ENCODE assay signal across 8 cellular contexts in the genomic region with DNA sequence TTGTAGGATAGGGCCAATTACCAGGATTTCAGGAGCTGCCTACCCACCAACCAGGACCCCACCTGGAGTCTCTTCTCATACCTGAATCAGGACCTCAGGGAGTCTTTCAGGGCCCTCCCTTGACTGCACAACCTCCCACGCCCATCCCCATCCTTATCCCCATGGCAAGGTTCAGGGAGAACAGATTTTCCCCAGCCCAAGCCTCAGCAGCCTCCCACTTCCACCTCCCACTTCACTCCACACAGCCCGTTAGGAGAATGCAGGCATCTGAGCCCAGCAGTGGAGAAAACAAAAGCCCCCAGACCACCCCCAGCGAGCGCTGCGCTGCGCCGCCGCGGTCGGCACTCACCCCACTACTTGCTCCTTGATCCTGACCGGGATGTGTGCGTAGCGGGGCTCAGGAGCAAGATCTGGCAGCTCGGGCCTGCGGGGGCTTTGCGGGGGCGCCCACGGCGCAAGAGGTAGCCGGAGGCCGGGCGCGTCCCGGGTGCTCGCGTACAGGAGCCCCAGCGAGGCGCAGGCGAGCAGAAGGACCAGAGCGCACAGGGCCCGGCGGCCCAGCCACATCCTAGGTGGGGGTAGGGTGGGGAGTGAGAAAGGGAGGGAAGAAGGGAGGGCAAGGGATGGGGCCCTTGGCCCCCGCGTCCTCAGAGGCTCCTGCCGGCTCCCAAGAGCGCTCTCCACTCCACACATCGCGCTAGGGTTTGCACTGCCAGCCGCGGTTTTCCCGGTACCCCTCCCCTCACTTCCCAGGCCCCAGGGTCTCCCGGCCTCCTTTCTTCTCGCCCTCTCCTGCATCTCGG. TPM values are rescaled to one million over a fixed set of nuclear protein-coding genes. Genes with fewer than 3 reads are reported as not detected.
DNase-seq lines count a peak whose midpoint lies in the region; ATAC-seq, FAIRE-seq and TF ChIP-seq lines count a peak whose summit lies in the region.

No MANE protein-coding gene starts in this region.

- H2AFZ ChIP-seq in ACC112 (ENCODE audit: low read length, unreplicated experiment) (peak overlapping the region; percentile 92), GM12878 (ENCODE audit: control insufficient read depth, low read depth, low read length) (no peak overlapping the region)

- H3K36me3 ChIP-seq in ACC112 (ENCODE audit: insufficient read depth, low read length), result no peaks in the 10 kb centered on the region
- H3K36me3 ChIP-seq in GM12878 (ENCODE audit: control insufficient read depth in 2 of 2, insufficient read depth in 2 of 2, low read length in 1 of 2), result no peaks in the 10 kb centered on the region
- H3K36me3 ChIP-seq in left lung, result no peaks in the 10 kb centered on the region
- H3K36me3 ChIP-seq in upper lobe of right lung, result no peaks in the 10 kb centered on the region

- 28% methylated on average over 44 of the region's 44 CpGs for WGBS in GM12878 (ENCODE audit: insufficient coverage, insufficient replicate concordance, low lambda C conversion rate, missing lambda C conversion rate)

- CTCF ChIA-PET in GM12878 (lab: Yijun Ruan, JAX), result interaction anchor here (1.2 to 1.4 kb wide), 2 partner anchors 48 to 179 kb away, joined by 4 to 11 read pairs; no protein-coding TSS in a partner anchor

- FAIRE-seq in GM12878 (lab: Jason Lieb, UNC), result no peak

- H3K4me1 ChIP-seq in ACC112 (ENCODE audit: control insufficient read depth, insufficient read depth, low read length, unreplicated experiment), result peaks cover 4% of the 10 kb centered on the region
- H3K4me1 ChIP-seq in GM12878 (ENCODE audit: control insufficient read depth, insufficient read depth, low read length), result no peaks in the 10 kb centered on the region
- peaks cover 9 to 31% of the 10 kb centered on the region in 2 donors for H3K4me1 ChIP-seq in left lung
- H3K4me1 ChIP-seq in upper lobe of right lung, result peaks cover 19% of the 10 kb centered on the region

- BruUV-seq in GM12878 (replicated peaks; lab: Mats Ljungman, UMichigan), result no TSS peak

- intact Hi-C loops in GM12878 (cut with micrococcal nuclease; ENCODE audit: unreplicated experiment), result no loop called here
- intact Hi-C loops in left lung (cut with DNase I), result no loop called here
- intact Hi-C loops in upper lobe of right lung (cut with DNase I), result no loop called here

- H3K4me2 ChIP-seq in GM12878 (ENCODE audit: control insufficient read depth, insufficient read depth), result peak overlapping the region; percentile 25; the same call in 1 of the 2 replicates

- no peaks in the 10 kb centered on the region for H3K9me3 ChIP-seq in GM12878 (replicated peaks; ENCODE audit: control insufficient read depth, insufficient read depth, low read length)
- no peaks in the 10 kb centered on the region for H3K9me3 ChIP-seq in left lung
- H3K9me3 ChIP-seq in upper lobe of right lung, result no peaks in the 10 kb centered on the region

- ATAC-seq in HG03354 (IDR thresholded peaks at IDR 0.05; ENCODE audit: poor library complexity, severe bottlenecking, unreplicated experiment), result peak; percentile 6
- ATAC-seq in GM12878, result no peak
- ATAC-seq in left lung, result no peak
- ATAC-seq in upper lobe of right lung, result peak; percentile 2
- ATAC-seq in GM19452 (IDR thresholded peaks at IDR 0.05; ENCODE audit: unreplicated experiment), result no peak

- TF ChIP-seq POLR2A in GM12878 (IDR thresholded peaks at IDR 0.05; ENCODE audit: low read depth, low read length), result no peak

- 0 out of 2 replicates have a peak, but pooled peaks cover 3% of the 10 kb centered on the region for H3K27me3 ChIP-seq in ACC112 (ENCODE audit: insufficient read depth, low read length)
- H3K27me3 ChIP-seq in GM12878 (replicated peaks in 1 of 2; ENCODE audit: control insufficient read depth in 2 of 2, insufficient read depth in 2 of 2, low read length in 1 of 2), result peaks cover 17 to 20% of the 10 kb centered on the region in 2 experiments
- peaks cover 50 to 98% of the 10 kb centered on the region in 2 donors for H3K27me3 ChIP-seq in left lung
- peaks cover 74% of the 10 kb centered on the region for H3K27me3 ChIP-seq in upper lobe of right lung

- no peak overlapping the region for H3K27ac ChIP-seq in ACC112 (ENCODE audit: low read depth, low read length)
- no peak overlapping the region for H3K27ac ChIP-seq in GM12878 (ENCODE audit: control insufficient read depth, insufficient read depth)
- no peak overlapping the region for H3K27ac ChIP-seq in left lung
- H3K27ac ChIP-seq in upper lobe of right lung, result no peak overlapping the region

- H3K4me3 ChIP-seq in ACC112 (ENCODE audit: low read depth, low read length) (peak overlapping the region; percentile 92), GM12878 (no peak overlapping the region), left lung (peak overlapping the region; percentile 30 to 41), upper lobe of right lung (peak overlapping the region; percentile 50)

- SMC1A ChIA-PET in GM12878 (lab: Charles Lee; ENCODE audit: uncharacterized antibody, unreplicated experiment), result interaction anchor here (0.5 kb wide), 1 partner anchor 39 kb away, joined by 6 read pairs; no protein-coding TSS in a partner anchor

- H4K20me1 ChIP-seq in GM12878 (ENCODE audit: control insufficient read depth, insufficient read depth), result no peaks in the 10 kb centered on the region

- in situ Hi-C loops in GM12878 (cut with MboI), result no loop called here

- RAD21 ChIA-PET in GM12878 (lab: Charles Lee; ENCODE audit: unreplicated experiment), result no interaction called here

- TF ChIP-seq CTCF in GM12878 (IDR thresholded peaks at IDR 0.05 in 2 of 3, conservative IDR thresholded peaks at IDR 0.05 in 1 of 3; ENCODE audit: control insufficient read depth in 2 of 3, extremely low read depth in 1 of 3, insufficient read depth in 1 of 3, low read depth in 3 of 3, low read length in 3 of 3), result no peak
- TF ChIP-seq CTCF in left lung (IDR thresholded peaks at IDR 0.05), result no peak
- no peak for TF ChIP-seq CTCF in upper lobe of right lung (IDR thresholded peaks at IDR 0.05)

- no peaks in the 10 kb centered on the region for H3K79me2 ChIP-seq in ACC112 (ENCODE audit: control insufficient read depth, insufficient read depth, low read length, unreplicated experiment)
- H3K79me2 ChIP-seq in GM12878 (ENCODE audit: control insufficient read depth, insufficient read depth, low read length), result no peaks in the 10 kb centered on the region

- no peak for TF ChIP-seq EP300 in GM12878 (IDR thresholded peaks at IDR 0.05; ENCODE audit: borderline replicate concordance in 1 of 2, control insufficient read depth in 1 of 2, low read depth in 2 of 2, low read length in 2 of 2)

- POLR2A ChIA-PET in GM12878 (lab: Charles Lee), result interaction anchor here (0.6 kb wide), 1 partner anchor 841 kb away, joined by 3 read pairs; no protein-coding TSS in a partner anchor

- H3K9ac ChIP-seq in GM12878 (ENCODE audit: control insufficient read depth, insufficient read depth, low read length), result no peak overlapping the region

- no peak for DNase-seq in GM12878 (ENCODE audit: low read depth, low spot score)
- DNase-seq in left lung, result no peak
- no peak for DNase-seq in upper lobe of right lung
- no peak for DNase-seq in AG08395 (ENCODE audit: low spot score)
- no peak for DNase-seq in activated CD4-positive, alpha-beta T cell treated with anti-CD3 and anti-CD28 coated beads, Interleukin-2, amount 50 U/mL, for 4 hours

- no peak for TF ChIP-seq RAD21 in GM12878 (IDR thresholded peaks at IDR 0.05; ENCODE audit: insufficient read depth, low read depth, low read length)

RNA-seq across cellular contexts. Expression of a gene that starts 1.2 kb away (rescaled TPM):
- total RNA-seq in GM12878 (2013; cell fraction: nucleolus; rRNA removed), result 0.88 and 0.93 TPM in 2 replicates
- 0.06 TPM in 1 of 2 replicates, not detected in the other for total RNA-seq in GM12878 (2014; rRNA removed)
- 0.05 TPM in 1 of 2 replicates, not detected in the other for total RNA-seq in GM12878 (2014; rRNA removed; fragmentation: Illumina TruSeq; extraction: Trizol)
- total RNA-seq in GM12878 (2021), result 0.08 and 0.38 TPM in 2 replicates
- polyA plus RNA-seq in GM12878 (2011; ENCODE audit: low read depth), result 0.20 TPM
- polyA plus RNA-seq in GM12878 (2011; rRNA removed), result 0.14 and 0.17 TPM in 2 replicates
- 0.12 and 0.20 TPM in 2 replicates for polyA plus RNA-seq in GM12878 (2011; cell fraction: cytosol; rRNA removed)
- 0.57 and 1.3 TPM in 2 replicates for polyA plus RNA-seq in GM12878 (2011; cell fraction: nucleus; rRNA removed)
- polyA plus RNA-seq in GM12878 (2012), result 0.09 and 0.29 TPM in 2 replicates
- polyA plus RNA-seq in GM12878 (2014; fragmentation: Illumina TruSeq; extraction: Trizol), result 0.01 TPM in 1 of 2 replicates, not detected in the other
- not detected for polyA plus RNA-seq in GM12878 (2014; fragmentation: Nextera tagmentation; extraction: Ambion mirVana)
- polyA plus RNA-seq in GM12878 (2014; rRNA removed), result 0.03 and 0.17 TPM in 2 replicates
- under 1 TPM; 0.12 to 0.24 TPM for polyA plus RNA-seq in GM12878 (2016; fragmentation: Nextera tagmentation; extraction: Ambion mirVana)
- 0.15 and 0.36 TPM in 2 replicates for polyA minus RNA-seq in GM12878 (2011; rRNA and poly(A)+ RNA removed)
- not detected in 2 replicates for polyA minus RNA-seq in GM12878 (2011; cell fraction: cytosol; rRNA and poly(A)+ RNA removed)
- 0.29 and 0.73 TPM in 2 replicates for polyA minus RNA-seq in GM12878 (2011; cell fraction: nucleus; rRNA and poly(A)+ RNA removed)
- 1 to 10 TPM; 2.0 to 3.8 TPM for total RNA-seq in left lung
- 0.93 TPM for total RNA-seq in upper lobe of right lung

RNA-seq across cellular contexts. Expression of a gene that starts 20.5 kb away (rescaled TPM):
- 7.8 and 8.5 TPM in 2 replicates for total RNA-seq in GM12878 (2013; cell fraction: nucleolus; rRNA removed)
- 0.56 and 1.1 TPM in 2 replicates for total RNA-seq in GM12878 (2014; rRNA removed)
- total RNA-seq in GM12878 (2014; rRNA removed; fragmentation: Illumina TruSeq; extraction: Trizol), result 0.40 and 1.5 TPM in 2 replicates
- total RNA-seq in GM12878 (2021), result 1.5 and 1.7 TPM in 2 replicates
- 5.8 TPM for polyA plus RNA-seq in GM12878 (2011; ENCODE audit: low read depth)
- polyA plus RNA-seq in GM12878 (2011; rRNA removed), result 2.5 and 4.5 TPM in 2 replicates
- 4.1 TPM in 2 replicates for polyA plus RNA-seq in GM12878 (2011; cell fraction: cytosol; rRNA removed)
- 12.0 and 16.0 TPM in 2 replicates for polyA plus RNA-seq in GM12878 (2011; cell fraction: nucleus; rRNA removed)
- 5.4 and 5.6 TPM in 2 replicates for polyA plus RNA-seq in GM12878 (2012)
- polyA plus RNA-seq in GM12878 (2014; fragmentation: Illumina TruSeq; extraction: Trizol), result 2.7 TPM in 2 replicates
- under 1 TPM in 1 of 2 experiments, not detected in 1; 0.08 TPM for polyA plus RNA-seq in GM12878 (2014; fragmentation: Nextera tagmentation; extraction: Ambion mirVana)
- 1.1 and 1.2 TPM in 2 replicates for polyA plus RNA-seq in GM12878 (2014; rRNA removed)
- not detected for polyA plus RNA-seq in GM12878 (2016; fragmentation: Nextera tagmentation; extraction: Ambion mirVana)
- 2.3 and 2.4 TPM in 2 replicates for polyA minus RNA-seq in GM12878 (2011; rRNA and poly(A)+ RNA removed)
- polyA minus RNA-seq in GM12878 (2011; cell fraction: cytosol; rRNA and poly(A)+ RNA removed), result 0.80 and 1.9 TPM in 2 replicates
- polyA minus RNA-seq in GM12878 (2011; cell fraction: nucleus; rRNA and poly(A)+ RNA removed), result 2.1 and 3.6 TPM in 2 replicates
- 10 to 100 TPM; 16.5 to 20.0 TPM for total RNA-seq in left lung
- total RNA-seq in upper lobe of right lung, result 16.3 TPM

RNA-seq across cellular contexts. Expression of a gene that starts 27.1 kb away (rescaled TPM):
- total RNA-seq in GM12878 (2013; cell fraction: nucleolus; rRNA removed), result 21.1 and 24.2 TPM in 2 replicates
- total RNA-seq in GM12878 (2014; rRNA removed), result 7.8 and 11.1 TPM in 2 replicates
- total RNA-seq in GM12878 (2014; rRNA removed; fragmentation: Illumina TruSeq; extraction: Trizol), result 5.2 and 6.0 TPM in 2 replicates
- total RNA-seq in GM12878 (2021), result 9.6 and 10.5 TPM in 2 replicates
- polyA plus RNA-seq in GM12878 (2011; ENCODE audit: low read depth), result 15.8 TPM
- polyA plus RNA-seq in GM12878 (2011; rRNA removed), result 3.8 and 6.0 TPM in 2 replicates
- polyA plus RNA-seq in GM12878 (2011; cell fraction: cytosol; rRNA removed), result 8.5 and 10.4 TPM in 2 replicates
- 45.4 and 51.8 TPM in 2 replicates for polyA plus RNA-seq in GM12878 (2011; cell fraction: nucleus; rRNA removed)
- polyA plus RNA-seq in GM12878 (2012), result 24.9 and 31.7 TPM in 2 replicates
- polyA plus RNA-seq in GM12878 (2014; fragmentation: Illumina TruSeq; extraction: Trizol), result 6.1 and 9.2 TPM in 2 replicates
- 1 to 10 TPM; 1.1 to 2.1 TPM for polyA plus RNA-seq in GM12878 (2014; fragmentation: Nextera tagmentation; extraction: Ambion mirVana)
- polyA plus RNA-seq in GM12878 (2014; rRNA removed), result 13.6 and 14.9 TPM in 2 replicates
- polyA plus RNA-seq in GM12878 (2016; fragmentation: Nextera tagmentation; extraction: Ambion mirVana), result 1 to 10 TPM; 2.3 to 3.0 TPM
- 2.3 and 6.1 TPM in 2 replicates for polyA minus RNA-seq in GM12878 (2011; rRNA and poly(A)+ RNA removed)
- polyA minus RNA-seq in GM12878 (2011; cell fraction: cytosol; rRNA and poly(A)+ RNA removed), result 0.67 and 1.1 TPM in 2 replicates
- polyA minus RNA-seq in GM12878 (2011; cell fraction: nucleus; rRNA and poly(A)+ RNA removed), result 4.6 and 5.3 TPM in 2 replicates
- total RNA-seq in left lung, result 10 to 100 TPM; 20.1 to 30.4 TPM
- 26.0 TPM for total RNA-seq in upper lobe of right lung

RNA-seq across cellular contexts. Expression of a gene that starts 40.8 kb away (rescaled TPM):
- total RNA-seq in GM12878 (2013; cell fraction: nucleolus; rRNA removed), result 11.2 and 12.1 TPM in 2 replicates
- total RNA-seq in GM12878 (2014; rRNA removed) (13.1 and 15.0 TPM in 2 replicates), GM12878 (2014; rRNA removed; fragmentation: Illumina TruSeq; extraction: Trizol) (9.5 and 10.6 TPM in 2 replicates), GM12878 (2021) (19.0 and 20.9 TPM in 2 replicates), left lung (10 to 100 TPM; 43.4 to 44.1 TPM), upper lobe of right lung (31.0 TPM)
- polyA plus RNA-seq in GM12878 (2011; ENCODE audit: low read depth), result 10.3 TPM
- polyA plus RNA-seq in GM12878 (2011; rRNA removed) (19.2 and 23.7 TPM in 2 replicates), GM12878 (2014; fragmentation: Illumina TruSeq; extraction: Trizol) (25.1 and 34.2 TPM in 2 replicates), GM12878 (2014; fragmentation: Nextera tagmentation; extraction: Ambion mirVana) (1 to 10 TPM; 4.8 to 6.0 TPM), GM12878 (2014; rRNA removed) (13.9 and 18.4 TPM in 2 replicates), GM12878 (2016; fragmentation: Nextera tagmentation; extraction: Ambion mirVana) (10 to 100 TPM; 13.3 to 16.5 TPM)
- polyA plus RNA-seq in GM12878 (2011; cell fraction: cytosol; rRNA removed), result 13.6 and 16.9 TPM in 2 replicates
- polyA plus RNA-seq in GM12878 (2011; cell fraction: nucleus; rRNA removed), result 28.2 and 29.1 TPM in 2 replicates
- polyA plus RNA-seq in GM12878 (2012), result 11.2 and 13.0 TPM in 2 replicates
- polyA minus RNA-seq in GM12878 (2011; rRNA and poly(A)+ RNA removed), result 12.5 and 14.3 TPM in 2 replicates
- polyA minus RNA-seq in GM12878 (2011; cell fraction: cytosol; rRNA and poly(A)+ RNA removed), result 3.8 and 4.3 TPM in 2 replicates
- 4.1 and 5.8 TPM in 2 replicates for polyA minus RNA-seq in GM12878 (2011; cell fraction: nucleus; rRNA and poly(A)+ RNA removed)

Comparison
In these comparisons a context has a peak if more than half of its experiments do, and no peak if none do; other contexts are left out.
1. ATAC-seq: peak in HG03354 (single experiment) and upper lobe of right lung (single experiment); none in GM12878 (single experiment), left lung (single experiment) and GM19452 (single experiment).